In the genomic region with DNA sequence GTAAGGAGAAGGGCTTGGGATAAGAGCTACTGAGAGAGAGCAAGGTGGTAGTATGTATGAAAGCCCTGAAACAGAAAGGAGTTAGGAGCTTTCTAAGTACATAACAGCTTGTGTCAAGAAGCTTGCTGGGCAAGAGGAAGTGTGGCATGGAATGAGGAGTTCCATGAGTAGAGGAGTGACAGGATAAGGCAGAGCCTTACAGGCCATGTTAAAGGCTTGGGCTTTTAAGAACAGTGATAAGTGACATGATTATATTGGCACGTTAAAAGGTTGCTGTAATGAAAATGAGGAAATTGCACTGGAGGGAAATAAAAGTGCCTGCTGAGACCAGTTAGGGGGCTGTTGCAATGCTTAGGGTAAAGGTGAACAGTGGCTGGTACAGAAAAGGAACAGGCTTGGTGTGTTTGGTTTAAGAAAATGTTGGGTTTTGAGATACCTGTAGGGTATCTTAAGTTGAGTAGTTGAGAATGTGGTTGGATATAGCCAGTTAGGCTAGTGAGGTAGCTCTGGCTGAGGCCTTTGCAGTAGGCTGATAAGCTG, we compare ENCODE assay signal across 9 cellular contexts. TPM values are rescaled to one million over a fixed set of nuclear protein-coding genes. Genes with fewer than 3 reads are reported as not detected.
A peak's percentile ranks its signal among the peaks of the same experiment; 100 is the strongest.
DNase-seq lines count a peak whose midpoint lies in the region; ATAC-seq lines count a peak whose summit lies in the region.
"Had no signal": no experiment of that assay in that cellular context is flagged by ENCODE, and none has a peak within 500 bp of the region (broad histone marks: within the 10 kb centered on the region; RNA-seq: fewer than 3 reads in every experiment).

No MANE protein-coding gene starts in this region.

- H3K4me3 Mint-ChIP-seq in dendritic cell treated with granulocyte-macrophage colony-stimulating factor and Interleukin-4, amounts not matched to agents 40 ng/mL and 50 ng/mL, for 4 days, result peak overlapping the region; percentile 33
- H3K4me3 Mint-ChIP-seq in naive thymus-derived CD4-positive, alpha-beta T cell, result peak overlapping the region in 3 of 10 donors; percentile 10 to 19 (median 12)

- CTCF ChIA-PET in naive thymus-derived CD4-positive, alpha-beta T cell (lab: Charles Lee), result interaction anchor here (0.6 kb wide), 1 partner anchor 10 kb away, joined by 4 read pairs; no protein-coding TSS in a partner anchor

- no peaks in the 10 kb centered on the region for H3K36me3 Mint-ChIP-seq in dendritic cell treated with granulocyte-macrophage colony-stimulating factor and Interleukin-4, amounts not matched to agents 40 ng/mL and 50 ng/mL, for 4 days (ENCODE audit: low read depth)
- H3K36me3 Mint-ChIP-seq in naive thymus-derived CD4-positive, alpha-beta T cell, result peaks cover 0 to 10% (median 0%) of the 10 kb centered on the region in 5 donors

- POLR2A ChIA-PET in naive thymus-derived CD4-positive, alpha-beta T cell (lab: Charles Lee), result interaction anchor here (1.2 kb wide), 1 partner anchor 194 kb away, joined by 3 read pairs; no protein-coding TSS in a partner anchor

- peaks cover 4 to 14% of the 10 kb centered on the region in 2 donors for H3K4me1 ChIP-seq in naive thymus-derived CD4-positive, alpha-beta T cell (ENCODE audit: control insufficient read depth in 2 of 2, insufficient read depth in 2 of 2, low read length in 2 of 2)

- no peak overlapping the region for H3K4me3 ChIP-seq in naive thymus-derived CD4-positive, alpha-beta T cell (ENCODE audit: low read length)

- H3K36me3 ChIP-seq in naive thymus-derived CD4-positive, alpha-beta T cell (ENCODE audit: control insufficient read depth in 2 of 3, insufficient read depth in 3 of 3, low read length in 3 of 3), result no peaks in the 10 kb centered on the region

- no peaks in the 10 kb centered on the region for H3K27me3 ChIP-seq in naive thymus-derived CD4-positive, alpha-beta T cell (ENCODE audit: control insufficient read depth in 2 of 2, insufficient read depth in 2 of 2, low read length in 2 of 2)

- peak; percentile 47 for ATAC-seq in HG03432 (IDR thresholded peaks at IDR 0.05; ENCODE audit: unreplicated experiment)
- ATAC-seq in naive thymus-derived CD4-positive, alpha-beta T cell, result peak; percentile 51
- ATAC-seq in HG02938 (IDR thresholded peaks at IDR 0.05; ENCODE audit: unreplicated experiment), result no peak

- H3K9me3 Mint-ChIP-seq in dendritic cell treated with granulocyte-macrophage colony-stimulating factor and Interleukin-4, amounts not matched to agents 40 ng/mL and 50 ng/mL, for 4 days, result no peaks in the 10 kb centered on the region
- H3K9me3 Mint-ChIP-seq in naive thymus-derived CD4-positive, alpha-beta T cell, result no peaks in the 10 kb centered on the region

- no peaks in the 10 kb centered on the region for H3K27me3 Mint-ChIP-seq in dendritic cell treated with granulocyte-macrophage colony-stimulating factor and Interleukin-4, amounts not matched to agents 40 ng/mL and 50 ng/mL, for 4 days
- no peaks in the 10 kb centered on the region for H3K27me3 Mint-ChIP-seq in naive thymus-derived CD4-positive, alpha-beta T cell

- no peaks in the 10 kb centered on the region for H3K9me3 ChIP-seq in naive thymus-derived CD4-positive, alpha-beta T cell (ENCODE audit: control insufficient read depth in 2 of 3, low read length in 3 of 3)

- DNase-seq in EL, result peak; percentile 2
- no peak for DNase-seq in naive thymus-derived CD4-positive, alpha-beta T cell
- no peak for DNase-seq in NCI-H2029 treated with DMSO at 0.1 percent for 48 hours (lab: John Stamatoyannopoulos, UW)
- no peak for DNase-seq in activated effector memory CD4-positive, alpha-beta T cell treated with anti-CD3 and anti-CD28 coated beads, Interleukin-2, amount 50 U/mL, for 16 hours
- DNase-seq in C1 segment of cervical spinal cord (lab: John Stamatoyannopoulos, UW), result no peak
- DNase-seq: stimulated activated naive CD4-positive, alpha-beta T cell treated with Interleukin-2 at 50 U/mL for 16 hours had no signal

- no peak overlapping the region for H3K27ac ChIP-seq in naive thymus-derived CD4-positive, alpha-beta T cell (ENCODE audit: low read depth, low read length)

- intact Hi-C loops in dendritic cell treated with granulocyte-macrophage colony-stimulating factor and Interleukin-4, amounts not matched to agents 40 ng/mL and 50 ng/mL, for 4 days (cut with micrococcal nuclease), result loop anchor here (5.0 kb wide), 1 partner anchor 43 kb away; no protein-coding TSS in a partner anchor
- intact Hi-C loops in naive thymus-derived CD4-positive, alpha-beta T cell (cut with micrococcal nuclease), result loop anchor here in 1 of 2 donors (5.0 kb wide), 1 partner anchor 48 kb away; the partner anchor contains the start of gene MEF2A

- peaks cover 65% of the 10 kb centered on the region for H3K4me1 Mint-ChIP-seq in dendritic cell treated with granulocyte-macrophage colony-stimulating factor and Interleukin-4, amounts not matched to agents 40 ng/mL and 50 ng/mL, for 4 days (ENCODE audit: low read depth)
- peaks cover 23 to 85% (median 77%) of the 10 kb centered on the region in 7 donors for H3K4me1 Mint-ChIP-seq in naive thymus-derived CD4-positive, alpha-beta T cell

- H3K27ac Mint-ChIP-seq in dendritic cell treated with granulocyte-macrophage colony-stimulating factor and Interleukin-4, amounts not matched to agents 40 ng/mL and 50 ng/mL, for 4 days, result peak overlapping the region; percentile 75
- H3K27ac Mint-ChIP-seq in naive thymus-derived CD4-positive, alpha-beta T cell, result peak overlapping the region; percentile 21 to 69 (median 58)

RNA-seq across cellular contexts. Expression of gene MEF2A, which starts 49.0 kb away (rescaled TPM):
- 10 to 100 TPM; 24.2 to 42.8 (median 38.5) TPM for total RNA-seq in naive thymus-derived CD4-positive, alpha-beta T cell
- polyA plus RNA-seq in naive thymus-derived CD4-positive, alpha-beta T cell, result 10 to 100 TPM; 17.2 to 21.8 TPM
